ENCODE assay signal across 24 cellular contexts in the genomic region with DNA sequence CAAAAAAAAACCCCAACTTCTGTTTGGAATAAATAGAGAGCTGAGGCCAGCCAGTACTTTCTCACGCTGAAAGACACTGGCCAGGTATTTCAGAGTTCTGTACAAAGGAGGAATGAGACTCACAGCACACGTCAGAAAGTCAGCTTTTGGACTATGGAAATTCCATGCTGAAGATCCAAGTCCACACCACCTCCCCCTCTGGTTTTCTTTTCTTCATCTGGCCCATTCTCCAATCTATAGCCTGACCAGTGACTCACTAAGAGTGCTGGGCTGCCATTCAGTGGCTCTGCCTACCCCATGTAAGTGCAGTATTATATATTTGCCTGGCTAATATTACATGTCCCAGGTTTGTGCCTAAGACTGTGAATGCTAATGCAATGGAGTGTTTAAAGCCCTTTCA. TPM values are rescaled to one million over a fixed set of nuclear protein-coding genes. Genes with fewer than 3 reads are reported as not detected.
"Had no signal": no experiment of that assay in that cellular context is flagged by ENCODE, and none has a peak within 500 bp of the region (broad histone marks: within the 10 kb centered on the region; RNA-seq: fewer than 3 reads in every experiment).

No MANE protein-coding gene starts in this region.

- ATAC-seq: activated CD4-positive, CD25-positive, alpha-beta regulatory T cell treated with anti-CD3 and anti-CD28 coated beads, Interleukin-2, amount 50 U/mL, for 24 hours; activated CD8-positive, alpha-beta memory T cell treated with anti-CD3 and anti-CD28 coated beads, Interleukin-2, amount 10 ng/mL, durations not matched to agents 7 days and 5 days; activated naive CD4-positive, alpha-beta T cell treated with anti-CD3 and anti-CD28 coated beads, Interleukin-2, amount 50 U/mL, for 72 hours; activated naive CD8-positive, alpha-beta T cell treated with anti-CD3 and anti-CD28 coated beads, Interleukin-2, amount 50 U/mL, for 24 hours; activated T-cell treated with anti-CD3 and anti-CD28 coated beads, Interleukin-2, amount 50 U/mL, for 4 hours; body of pancreas; K562; PC-3 had no signal

- H3K27me3 ChIP-seq: ascending aorta, body of pancreas, cardiac muscle cell had no signal

- H3K9me3 Mint-ChIP-seq: activated naive CD4-positive, alpha-beta T cell treated with anti-CD3 and anti-CD28 coated beads, Interleukin-2, amount 50 U/mL, for 72 hours; activated naive CD8-positive, alpha-beta T cell treated with anti-CD3 and anti-CD28 coated beads, Interleukin-2, amount 50 U/mL, for 24 hours; activated T-cell treated with anti-CD3 and anti-CD28 coated beads, Interleukin-2, amount 50 U/mL, for 4 hours; T-helper 1 cell treated with Interleukin-12 subunit alpha and Interleukin-12 subunit beta and Interleukin-4 antibody, amounts not matched to agents 30 μg/mL and 1 μg/mL, for 36 hours had no signal

- H3K27ac ChIP-seq: ascending aorta, body of pancreas, cardiac muscle cell had no signal

- H3K4me3 ChIP-seq: ascending aorta, body of pancreas, cardiac muscle cell, K562 had no signal

- DNase-seq: activated CD4-positive, alpha-beta T cell treated with anti-CD3 and anti-CD28 coated beads for 4 hours; activated CD8-positive, alpha-beta memory T cell treated with anti-CD3 and anti-CD28 coated beads, Interleukin-2, amount 10 ng/mL, durations not matched to agents 7 days and 5 days; activated effector memory CD4-positive, alpha-beta T cell treated with anti-CD3 and anti-CD28 coated beads, Interleukin-2, amount 50 U/mL, for 16 hours; activated naive CD4-positive, alpha-beta T cell treated with Interleukin-2 at 50 U/mL for 16 hours; activated naive CD8-positive, alpha-beta T cell treated with anti-CD3 and anti-CD28 coated beads, Interleukin-2, amount 50 U/mL, for 24 hours; activated T-cell treated with anti-CD3 and anti-CD28 coated beads, Interleukin-2, amount 50 U/mL, for 4 hours; amniotic stem cell; body of pancreas; Karpas-422; NCI-H1105 treated with DMSO at 0.1 percent for 48 hours; NCI-H1436 treated with DMSO at 0.1 percent for 48 hours; NCI-H187; NCI-H2081; NCI-H510A treated with DMSO at 0.1 percent for 48 hours; NCI-H69; NK-92 treated with Interleukin-12 subunit alpha and Interleukin-12 subunit beta, amount 100 ng/mL, for 24 hours; PC-3; SHP77 had no signal

- H3K4me1 ChIP-seq: ascending aorta had no signal

- H3K36me3 Mint-ChIP-seq: activated CD8-positive, alpha-beta memory T cell treated with anti-CD3 and anti-CD28 coated beads, Interleukin-2, amount 10 ng/mL, durations not matched to agents 7 days and 5 days; activated naive CD4-positive, alpha-beta T cell treated with anti-CD3 and anti-CD28 coated beads, Interleukin-2, amount 50 U/mL, for 72 hours had no signal

- H3K36me3 ChIP-seq: cardiac muscle cell had no signal

- H3K27ac Mint-ChIP-seq: activated CD8-positive, alpha-beta memory T cell treated with anti-CD3 and anti-CD28 coated beads, Interleukin-2, amount 10 ng/mL, durations not matched to agents 7 days and 5 days; activated naive CD4-positive, alpha-beta T cell treated with anti-CD3 and anti-CD28 coated beads, Interleukin-2, amount 50 U/mL, for 72 hours; activated naive CD8-positive, alpha-beta T cell treated with anti-CD3 and anti-CD28 coated beads, Interleukin-2, amount 50 U/mL, for 24 hours; T-helper 1 cell treated with Interleukin-12 subunit alpha and Interleukin-12 subunit beta and Interleukin-4 antibody, amounts not matched to agents 30 μg/mL and 1 μg/mL, for 36 hours had no signal

- H3K9me3 ChIP-seq: ascending aorta, body of pancreas had no signal

- H3K4me3 Mint-ChIP-seq: activated CD8-positive, alpha-beta memory T cell treated with anti-CD3 and anti-CD28 coated beads, Interleukin-2, amount 10 ng/mL, durations not matched to agents 7 days and 5 days; activated naive CD8-positive, alpha-beta T cell treated with anti-CD3 and anti-CD28 coated beads, Interleukin-2, amount 50 U/mL, for 24 hours; activated T-cell treated with anti-CD3 and anti-CD28 coated beads, Interleukin-2, amount 50 U/mL, for 4 hours; T-helper 1 cell treated with Interleukin-12 subunit alpha and Interleukin-12 subunit beta and Interleukin-4 antibody, amounts not matched to agents 30 μg/mL and 1 μg/mL, for 36 hours had no signal

RNA-seq across cellular contexts. Expression of gene BOC, which starts 13.9 kb away (rescaled TPM):
- total RNA-seq: activated CD8-positive, alpha-beta memory T cell treated with anti-CD3 and anti-CD28 coated beads, Interleukin-2, amount 10 ng/mL, durations not matched to agents 7 days and 5 days; K562 had no signal
- polyA plus RNA-seq: K562 had no signal
